In the genomic region with DNA sequence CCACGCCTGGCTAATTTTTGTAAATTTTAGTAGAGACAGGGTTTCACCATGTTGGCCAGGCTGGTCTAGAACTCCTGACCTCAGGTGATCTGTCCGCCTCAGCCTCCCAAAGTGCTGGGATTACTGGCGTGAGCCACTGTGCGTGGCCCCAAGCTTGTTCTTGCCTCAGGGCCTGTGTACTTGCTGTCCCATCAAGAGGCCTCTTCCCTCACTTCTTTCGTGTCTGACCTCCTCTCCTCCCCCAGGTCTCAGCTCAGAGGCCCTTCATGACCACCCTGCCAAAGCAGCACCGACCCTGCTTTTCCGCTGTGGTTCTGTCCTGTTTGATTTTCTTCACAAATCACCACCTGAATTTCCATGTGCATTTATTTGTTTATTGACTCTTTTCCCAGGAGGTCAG, we compare ENCODE assay signal across 15 cellular contexts. TPM values are rescaled to one million over a fixed set of nuclear protein-coding genes. Genes with fewer than 3 reads are reported as not detected.
A peak's percentile ranks its signal among the peaks of the same experiment; 100 is the strongest.
DNase-seq lines count a peak whose midpoint lies in the region; ATAC-seq, FAIRE-seq and TF ChIP-seq lines count a peak whose summit lies in the region.
"Had no signal": no experiment of that assay in that cellular context is flagged by ENCODE, and none has a peak within 500 bp of the region (broad histone marks: within the 10 kb centered on the region; RNA-seq: fewer than 3 reads in every experiment).

No MANE protein-coding gene starts in this region.

- H3K27ac Mint-ChIP-seq in activated CD4-positive, alpha-beta T cell treated with anti-CD3 and anti-CD28 coated beads for 36 hours = peak overlapping the region; percentile 78
- H3K27ac Mint-ChIP-seq in progenitor cell of endocrine pancreas = peak overlapping the region; percentile 30

- no peak for DNase-seq in activated CD4-positive, alpha-beta T cell treated with anti-CD3 and anti-CD28 coated beads for 36 hours
- DNase-seq in activated CD4-positive, alpha-beta T cell treated with anti-CD3 and anti-CD28 coated beads, Interleukin-2, amount 50 U/mL, for 4 hours = no peak
- peak; percentile 69 for DNase-seq in RWPE2 (ENCODE audit: low spot score)
- peak; percentile 39 for DNase-seq in kidney
- DNase-seq in progenitor cell of endocrine pancreas (ENCODE audit: low spot score, unreplicated experiment) = no peak
- DNase-seq in GOT3 (lab: John Stamatoyannopoulos, UW) = no peak
- no peak for DNase-seq in brain microvascular endothelial cell
- DNase-seq in activated CD8-positive, alpha-beta memory T cell treated with anti-CD3 and anti-CD28 coated beads, Interleukin-2, amount 50 U/mL, for 4 hours = no peak
- DNase-seq: CD8-positive, alpha-beta memory T cell; NCI-H1417 treated with DMSO at 0.1 percent for 48 hours; NCI-H2029 treated with DMSO at 0.1 percent for 48 hours; NCI-H510A treated with DMSO at 0.1 percent for 48 hours had no signal

- POLR2A ChIA-PET in activated CD4-positive, alpha-beta T cell treated with anti-CD3 and anti-CD28 coated beads for 36 hours (lab: Charles Lee) = interaction anchor here (0.6 kb wide), 1 partner anchor 49 kb away, joined by 3 read pairs; no protein-coding TSS in a partner anchor

- H3K4me1 ChIP-seq in RWPE2 (ENCODE audit: insufficient read depth, poor library complexity, severe bottlenecking) = peaks cover 3% of the 10 kb centered on the region
- peaks cover 5 to 6% of the 10 kb centered on the region in 2 donors for H3K4me1 ChIP-seq in kidney (ENCODE audit: control insufficient read depth in 1 of 2, insufficient read depth in 1 of 2, low read depth in 1 of 2, low read length in 2 of 2)

- no peak for FAIRE-seq in kidney (lab: Jason Lieb, UNC)
- FAIRE-seq: H54 had no signal

- intact Hi-C loops in activated CD4-positive, alpha-beta T cell treated with anti-CD3 and anti-CD28 coated beads for 36 hours (cut with DNase I, micrococcal nuclease) = loop anchor here in 1 of 2 experiments (5.0 kb wide), 1 partner anchor 339 kb away; no protein-coding TSS in a partner anchor
- intact Hi-C loops in kidney (cut with DNase I) = no loop called here

- H3K27ac ChIP-seq in RWPE2 (ENCODE audit: poor library complexity, severe bottlenecking) (no peak overlapping the region), kidney (ENCODE audit: low read depth in 2 of 2, low read length in 2 of 2) (no peak overlapping the region), brain microvascular endothelial cell (no peak overlapping the region)
- H3K27ac ChIP-seq: 22Rv1 had no signal

- peaks cover 32% of the 10 kb centered on the region for H3K36me3 Mint-ChIP-seq in activated CD4-positive, alpha-beta T cell treated with anti-CD3 and anti-CD28 coated beads for 36 hours (ENCODE audit: low read depth)
- H3K36me3 Mint-ChIP-seq in progenitor cell of endocrine pancreas (ENCODE audit: insufficient read depth) = peaks cover 24% of the 10 kb centered on the region

- no peak for ATAC-seq in activated CD4-positive, alpha-beta T cell treated with anti-CD3 and anti-CD28 coated beads for 36 hours
- no peak for ATAC-seq in RWPE2 (ENCODE audit: low read depth)

- in situ Hi-C loops in brain microvascular endothelial cell (cut with HindIII; ENCODE audit: low pct_ligation_motif_present, low sequenced_read_pairs) = no loop called here

- H3K4me3 ChIP-seq in RWPE2 (ENCODE audit: severe bottlenecking) (no peak overlapping the region), kidney (ENCODE audit: low read length in 2 of 2) (no peak overlapping the region), brain microvascular endothelial cell (ENCODE audit: low read depth, low read length) (no peak overlapping the region)

- no peaks in the 10 kb centered on the region for H3K4me1 Mint-ChIP-seq in activated CD4-positive, alpha-beta T cell treated with anti-CD3 and anti-CD28 coated beads for 36 hours
- no peaks in the 10 kb centered on the region for H3K4me1 Mint-ChIP-seq in progenitor cell of endocrine pancreas (ENCODE audit: low read depth)

- CTCF ChIA-PET in activated CD4-positive, alpha-beta T cell treated with anti-CD3 and anti-CD28 coated beads for 36 hours (lab: Charles Lee) = interaction anchor here (0.6 to 8.9 kb wide), 8 partner anchors 9 to 270 kb away, joined by 3 to 172 read pairs (median 8); partner anchors contain the start of gene PEDS1

- no peaks in the 10 kb centered on the region for H3K9me3 Mint-ChIP-seq in activated CD4-positive, alpha-beta T cell treated with anti-CD3 and anti-CD28 coated beads for 36 hours (ENCODE audit: low read depth)
- no peaks in the 10 kb centered on the region for H3K9me3 Mint-ChIP-seq in progenitor cell of endocrine pancreas (ENCODE audit: low read depth)
- H3K9me3 Mint-ChIP-seq: CD8-positive, alpha-beta memory T cell had no signal

- H3K9ac ChIP-seq in kidney (ENCODE audit: low read length in 2 of 2) = no peak overlapping the region

- H3K9me3 ChIP-seq in RWPE2 (ENCODE audit: severe bottlenecking) (no peaks in the 10 kb centered on the region), kidney (ENCODE audit: control insufficient read depth in 1 of 2, low read length in 2 of 2) (no peaks in the 10 kb centered on the region)

- H3K27me3 ChIP-seq in RWPE2 (ENCODE audit: insufficient read depth, poor library complexity, severe bottlenecking) (no peaks in the 10 kb centered on the region), brain microvascular endothelial cell (replicated peaks) (no peaks in the 10 kb centered on the region)

- H3K4me3 Mint-ChIP-seq in activated CD4-positive, alpha-beta T cell treated with anti-CD3 and anti-CD28 coated beads for 36 hours = no peak overlapping the region
- H3K4me3 Mint-ChIP-seq in progenitor cell of endocrine pancreas (ENCODE audit: low read depth) = no peak overlapping the region
- H3K4me3 Mint-ChIP-seq: IgD-negative memory B cell had no signal

- H3K36me3 ChIP-seq in RWPE2 (ENCODE audit: low read depth) (peaks cover 58% of the 10 kb centered on the region), kidney (ENCODE audit: control insufficient read depth in 1 of 2, insufficient read depth in 2 of 2, low read length in 2 of 2) (peaks cover 4 to 12% of the 10 kb centered on the region in 2 donors), brain microvascular endothelial cell (replicated peaks) (peaks cover 40% of the 10 kb centered on the region)

- no peak for TF ChIP-seq CTCF in RWPE2 (IDR thresholded peaks at IDR 0.05; ENCODE audit: poor library complexity, severe bottlenecking)
- no peak for TF ChIP-seq CTCF in kidney (IDR thresholded peaks at IDR 0.05; ENCODE audit: borderline replicate concordance, extremely low read depth, insufficient read depth)
- TF ChIP-seq CTCF in progenitor cell of endocrine pancreas (IDR thresholded peaks at IDR 0.05; ENCODE audit: unreplicated experiment) = no peak
- TF ChIP-seq CTCF in brain microvascular endothelial cell (IDR thresholded peaks at IDR 0.05; ENCODE audit: low read depth, low read length, missing control alignments) = no peak

- H3K27me3 Mint-ChIP-seq in activated CD4-positive, alpha-beta T cell treated with anti-CD3 and anti-CD28 coated beads for 36 hours = no peaks in the 10 kb centered on the region
- no peaks in the 10 kb centered on the region for H3K27me3 Mint-ChIP-seq in progenitor cell of endocrine pancreas
- H3K27me3 Mint-ChIP-seq: CD8-positive, alpha-beta memory T cell; IgD-negative memory B cell had no signal

RNA-seq across cellular contexts. Expression of gene UBE2V1, which starts 10.5 kb away (rescaled TPM):
- 100 to 1,000 TPM; 177 to 265 TPM for total RNA-seq in activated CD4-positive, alpha-beta T cell treated with anti-CD3 and anti-CD28 coated beads for 36 hours
- total RNA-seq in kidney (99.1 TPM), progenitor cell of endocrine pancreas (150 and 157 TPM in 2 replicates)
- 105 TPM for polyA plus RNA-seq in kidney (ENCODE audit: insufficient read depth, low read depth, low replicate concordance)

RNA-seq across cellular contexts. Expression of gene PEDS1, which starts 30.1 kb away (rescaled TPM):
- 10 to 100 TPM; 13.2 to 16.8 TPM for total RNA-seq in activated CD4-positive, alpha-beta T cell treated with anti-CD3 and anti-CD28 coated beads for 36 hours
- total RNA-seq in kidney = 16.3 TPM
- polyA plus RNA-seq in kidney (ENCODE audit: insufficient read depth, low read depth, low replicate concordance) = 18.3 TPM
- 26.0 and 31.0 TPM in 2 replicates for total RNA-seq in progenitor cell of endocrine pancreas

Comparison
In these comparisons a context has a peak if more than half of its experiments do, and no peak if none do; other contexts are left out.
1. DNase-seq: peak in RWPE2 (single experiment) and kidney (single experiment); none in activated CD4-positive, alpha-beta T cell treated with anti-CD3 and anti-CD28 coated beads for 36 hours (single experiment), activated CD4-positive, alpha-beta T cell treated with anti-CD3 and anti-CD28 coated beads, Interleukin-2, amount 50 U/mL, for 4 hours (0 of 2), progenitor cell of endocrine pancreas (single experiment), GOT3 (single experiment), brain microvascular endothelial cell (single experiment) and activated CD8-positive, alpha-beta memory T cell treated with anti-CD3 and anti-CD28 coated beads, Interleukin-2, amount 50 U/mL, for 4 hours (single experiment).